In genomic region chr3:20747736-20748135, GRCh38 we compare ENCODE assay signal across 11 cellular contexts.
"Had no signal": no experiment of that assay in that cellular context is flagged by ENCODE, and none has a peak within 500 bp of the region (broad histone marks: within the 10 kb centered on the region; RNA-seq: fewer than 3 reads in every experiment).

No MANE protein-coding gene starts in this region.

- H3K36me3 ChIP-seq: prostate gland, sigmoid colon had no signal

- ATAC-seq: natural killer cell treated with Interleukin-12 subunit alpha and Interleukin-12 subunit beta and Interleukin-15 and Interleukin-18, amount 100 ng/mL, for 72 hours had no signal

- H3K27me3 ChIP-seq: sigmoid colon had no signal

- H3K4me1 ChIP-seq: prostate gland had no signal

- H3K27ac ChIP-seq: coronary artery, epithelial cell of prostate, prostate gland, sigmoid colon had no signal

- H3K4me3 ChIP-seq: coronary artery, prostate gland, sigmoid colon had no signal

- H3K9me3 ChIP-seq: prostate gland, sigmoid colon had no signal

- DNase-seq: activated T-cell treated with anti-CD3 and anti-CD28 coated beads, Interleukin-2, amount 50 U/mL, for 1 hour; caudate nucleus; effector memory CD4-positive, alpha-beta T cell; mammary epithelial cell; sigmoid colon; stimulated activated CD4-positive, alpha-beta T cell treated with anti-CD3 and anti-CD28 coated beads, Interleukin-2, amount 100 ng/mL, for 48 hours; stimulated activated naive CD4-positive, alpha-beta T cell treated with Interleukin-2 at 50 U/mL for 16 hours had no signal
